In the genomic region with DNA sequence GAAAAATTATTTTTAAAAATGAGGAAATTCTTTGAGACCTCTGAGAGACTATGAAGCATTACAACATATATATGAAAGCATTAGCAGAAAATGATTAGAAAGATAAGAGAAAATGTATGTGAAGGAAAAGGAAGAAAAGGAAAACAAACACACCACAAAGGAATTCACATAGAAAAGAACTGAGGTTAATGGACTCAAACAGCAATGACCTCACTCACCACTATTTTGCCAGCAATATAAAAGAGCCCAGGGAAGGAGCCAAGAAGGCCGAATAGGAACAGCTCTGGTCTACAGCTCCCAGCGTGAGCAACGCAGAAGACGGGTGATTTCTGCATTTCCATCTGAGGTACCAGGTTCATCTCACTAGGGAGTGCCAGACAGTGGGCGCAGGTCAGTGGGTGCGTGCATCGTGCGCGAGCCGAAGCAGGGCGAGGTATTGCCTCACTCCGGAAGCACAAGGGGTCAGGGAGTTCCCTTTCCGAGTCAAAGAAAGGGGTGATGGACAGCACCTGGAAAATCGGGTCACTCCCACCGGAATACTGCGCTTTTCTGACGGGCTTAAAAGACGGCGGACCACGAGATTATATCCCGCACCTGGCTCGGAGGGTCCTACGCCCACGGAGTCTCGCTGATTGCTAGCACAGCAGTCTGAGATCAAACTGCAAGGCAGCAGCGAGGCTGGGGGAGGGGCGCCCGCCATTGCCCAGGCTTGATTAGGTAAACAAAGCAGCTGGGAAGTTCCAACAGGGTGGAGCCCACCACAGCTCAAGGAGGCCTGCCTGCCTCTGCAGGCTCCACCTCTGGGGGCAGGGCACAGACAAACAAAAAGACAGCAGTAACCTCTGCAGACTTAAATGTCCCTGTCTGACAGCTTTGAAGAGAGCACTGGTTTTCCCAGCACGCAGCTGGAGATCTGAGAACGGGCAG, we compare ENCODE assay signal across 8 cellular contexts.
DNase-seq lines count a peak whose midpoint lies in the region; ATAC-seq and TF ChIP-seq lines count a peak whose summit lies in the region.
"Not testable (repeated sequence)": the region's sequence is repeated elsewhere in the genome, so short reads cannot be mapped to it uniquely, and the experiment has no call there.

No MANE protein-coding gene starts in this region.

- peak; percentile 82 for ATAC-seq in SK-N-SH treated with all-trans-retinoic acid at 6 μM for 48 hours

- H3K36me3 Mint-ChIP-seq in Caco-2 (ENCODE audit: insufficient read depth, unreplicated experiment); H9 (ENCODE audit: insufficient read depth in 1 of 3, low read depth in 3 of 3); progenitor cell of endocrine pancreas (ENCODE audit: insufficient read depth): not testable (repeated sequence)

- H3K36me3 ChIP-seq in Caco-2 (ENCODE audit: control insufficient read depth, insufficient read depth, low read length); cardiac muscle cell: not testable (repeated sequence)

- H2BK120ac ChIP-seq in H9 (ENCODE audit: low read depth, low read length, poor library complexity, severe bottlenecking): not testable (repeated sequence)

- H3K27ac Mint-ChIP-seq in Caco-2 (ENCODE audit: unreplicated experiment) (peak overlapping the region; percentile 94), H9 (peak overlapping the region; percentile 84 to 98 (median 96); a peak in 6 of 7 replicates), progenitor cell of endocrine pancreas (peak overlapping the region; percentile 96)

- not testable (repeated sequence) for H3K4me2 ChIP-seq in H9 (ENCODE audit: insufficient read depth, insufficient read length, low read length)

- in situ Hi-C loops in T47D (cut with HindIII; ENCODE audit: low pct_unique_long_range_greater_than_20kb, low sequenced_read_pairs): not testable (repeated sequence)

- not testable (repeated sequence) for H3K27ac ChIP-seq in H9 (ENCODE audit: insufficient read length, low read depth, low read length); cardiac muscle cell

- peaks cover 13% of the 10 kb centered on the region for H3K4me1 Mint-ChIP-seq in Caco-2 (ENCODE audit: low read depth, unreplicated experiment)
- H3K4me1 Mint-ChIP-seq in H9: peaks cover 14 to 18% of the 10 kb centered on the region in 2 experiments
- not testable (repeated sequence) for H3K4me1 Mint-ChIP-seq in progenitor cell of endocrine pancreas (ENCODE audit: low read depth)

- not testable (repeated sequence) for H2BK5ac ChIP-seq in H9 (ENCODE audit: insufficient read length, low read length)

- not testable (repeated sequence) for H3K23me2 ChIP-seq in H9 (ENCODE audit: insufficient read length, low read depth, low read length, poor library complexity, severe bottlenecking)

- not testable (repeated sequence) for H3K23ac ChIP-seq in H9 (ENCODE audit: insufficient read length, low read depth, low read length)

- H3K4me3 ChIP-seq in Caco-2 (ENCODE audit: low read depth, low read length) (peak overlapping the region; percentile 41), cardiac muscle cell (peak overlapping the region; percentile 9)

- POLR2A ChIA-PET in Caco-2 (lab: Charles Lee): not testable (repeated sequence)

- WGBS in H9 (ENCODE audit: extremely low coverage, insufficient read length, low lambda C conversion rate): no CpG with 5 or more reads among the region's 30 CpGs

- not testable (repeated sequence) for H3K4ac ChIP-seq in H9 (ENCODE audit: low read depth, low read length)

- peak overlapping the region; percentile 94 for H3K4me3 Mint-ChIP-seq in Caco-2 (ENCODE audit: unreplicated experiment)
- H3K4me3 Mint-ChIP-seq in H9: peak overlapping the region; percentile 50 to 74; a peak in 4 of 5 replicates
- H3K4me3 Mint-ChIP-seq in progenitor cell of endocrine pancreas (ENCODE audit: low read depth): peak overlapping the region; percentile 79

- H2AK5ac ChIP-seq in H9 (ENCODE audit: insufficient read length, low read length): not testable (repeated sequence)

- TSS peak; percentile 51 for BruUV-seq in Caco-2 (replicated peaks; lab: Mats Ljungman, UMichigan)

- H3K9me3 ChIP-seq in Caco-2; H9 (ENCODE audit: control insufficient read depth, low read depth, low read length); cardiac muscle cell (ENCODE audit: low read depth): not testable (repeated sequence)

- H3K79me2 ChIP-seq in H9 (ENCODE audit: insufficient read depth, low read length): not testable (repeated sequence)

- H4K91ac ChIP-seq in H9 (ENCODE audit: insufficient read length, low read depth, low read length): not testable (repeated sequence)

- not testable (repeated sequence) for H3T11ph ChIP-seq in H9 (ENCODE audit: low read length)

- not testable (repeated sequence) for H4K5ac ChIP-seq in H9 (ENCODE audit: insufficient read length, low read depth, low read length)

- H3K56ac ChIP-seq in H9 (ENCODE audit: insufficient read length, low read depth, low read length): not testable (repeated sequence)

- not testable (repeated sequence) for H2AFZ ChIP-seq in H9 (ENCODE audit: low read length)

- not testable (repeated sequence) for TF ChIP-seq CTCF in Caco-2 (IDR thresholded peaks at IDR 0.05; ENCODE audit: insufficient read depth in 1 of 2, low read depth in 1 of 2, low read length in 1 of 2, severe bottlenecking in 1 of 2, unreplicated experiment in 1 of 2); H9 (conservative IDR thresholded peaks at IDR 0.05); cardiac muscle cell (IDR thresholded peaks at IDR 0.05; ENCODE audit: low read depth, low read length); progenitor cell of endocrine pancreas (IDR thresholded peaks at IDR 0.05; ENCODE audit: unreplicated experiment)

- DNase-seq in Caco-2 (peak; percentile 68 to 78), H9 (peak; percentile 64), NCI-H748 (lab: John Stamatoyannopoulos, UW; ENCODE audit: unreplicated experiment) (peak; percentile 70), T47D (ENCODE audit: low read depth in 1 of 2, low spot score in 1 of 2) (peak; percentile 9 to 53), iPS-NIHi11 (ENCODE audit: low spot score) (peak; percentile 11)
- DNase-seq in cardiac muscle cell (ENCODE audit: low read depth in 1 of 2, low spot score in 1 of 2); progenitor cell of endocrine pancreas (ENCODE audit: low spot score, unreplicated experiment): not testable (repeated sequence)

- peak overlapping the region; percentile 47 for H3K9ac ChIP-seq in H9 (ENCODE audit: extremely low read depth, insufficient read length, low read length)

- CTCF ChIA-PET in Caco-2 (lab: Charles Lee): not testable (repeated sequence)

- not testable (repeated sequence) for H3K4me1 ChIP-seq in Caco-2; H9 (ENCODE audit: insufficient read depth, low read length); cardiac muscle cell (ENCODE audit: low read depth)

- H3K9me3 Mint-ChIP-seq in Caco-2 (ENCODE audit: unreplicated experiment) (peaks cover 15% of the 10 kb centered on the region), progenitor cell of endocrine pancreas (ENCODE audit: low read depth) (peaks cover 13% of the 10 kb centered on the region)
- not testable (repeated sequence) for H3K9me3 Mint-ChIP-seq in H9

- H3K18ac ChIP-seq in H9 (ENCODE audit: insufficient read length, low read depth, low read length): peak overlapping the region; percentile 86

- intact Hi-C loops in Caco-2 (cut with micrococcal nuclease; ENCODE audit: unreplicated experiment): loop anchor here (5.0 kb wide), 1 partner anchor 469 kb away; no protein-coding TSS in a partner anchor

- H4K8ac ChIP-seq in H9 (replicated peaks; ENCODE audit: insufficient read length, low read depth, low read length): not testable (repeated sequence)

- not testable (repeated sequence) for H2BK20ac ChIP-seq in H9 (ENCODE audit: low read depth, low read length, poor library complexity, severe bottlenecking)

- not testable (repeated sequence) for H3K79me1 ChIP-seq in H9 (ENCODE audit: insufficient read depth, low read depth, low read length, poor library complexity, severe bottlenecking)

- not testable (repeated sequence) for H3K27me3 ChIP-seq in Caco-2 (replicated peaks; ENCODE audit: control insufficient read depth, insufficient read depth, low read length); H9 (ENCODE audit: insufficient read depth, low read length); cardiac muscle cell

- H2BK12ac ChIP-seq in H9 (ENCODE audit: insufficient read length, low read depth, low read length): not testable (repeated sequence)

- not testable (repeated sequence) for H4K20me1 ChIP-seq in H9 (ENCODE audit: control insufficient read depth, insufficient read depth, insufficient read length)

- H2BK15ac ChIP-seq in H9 (ENCODE audit: low read depth, low read length): not testable (repeated sequence)

- not testable (repeated sequence) for H3K14ac ChIP-seq in H9 (ENCODE audit: insufficient read depth, low read length)

- not testable (repeated sequence) for H3K27me3 Mint-ChIP-seq in Caco-2 (ENCODE audit: insufficient read depth, unreplicated experiment); H9 (ENCODE audit: low read depth); progenitor cell of endocrine pancreas
